In genomic region chr6:37077459-37078296, GRCh38 we compare ENCODE assay signal across 11 cellular contexts.
DNase-seq lines count a peak whose midpoint lies in the region; ATAC-seq and TF ChIP-seq lines count a peak whose summit lies in the region.
"Had no signal": no experiment of that assay in that cellular context is flagged by ENCODE, and none has a peak within 500 bp of the region (broad histone marks: within the 10 kb centered on the region; RNA-seq: fewer than 3 reads in every experiment).

No MANE protein-coding gene starts in this region.

- no peaks in the 10 kb centered on the region for H3K27me3 Mint-ChIP-seq in natural killer cell treated with Interleukin-12 subunit alpha and Interleukin-12 subunit beta and Interleukin-15 and Interleukin-18, amount 100 ng/mL, for 72 hours

- no peak overlapping the region for H3K27ac ChIP-seq in parathyroid adenoma
- H3K27ac ChIP-seq: HL-60 had no signal

- peaks cover 10 to 12% of the 10 kb centered on the region in 2 donors for H3K4me1 Mint-ChIP-seq in natural killer cell treated with Interleukin-12 subunit alpha and Interleukin-12 subunit beta and Interleukin-15 and Interleukin-18, amount 100 ng/mL, for 72 hours (ENCODE audit: low read depth in 2 of 2)

- no peaks in the 10 kb centered on the region for H3K9me3 Mint-ChIP-seq in natural killer cell treated with Interleukin-12 subunit alpha and Interleukin-12 subunit beta and Interleukin-15 and Interleukin-18, amount 100 ng/mL, for 72 hours

- H3K27me3 ChIP-seq in BJ (ENCODE audit: control insufficient read depth, insufficient read depth, low read length) (peaks cover 3% of the 10 kb centered on the region; the same call in 1 of the 2 replicates), parathyroid adenoma (ENCODE audit: control insufficient read depth, insufficient read depth, low read length) (no peaks in the 10 kb centered on the region)

- peak; percentile 94 for DNase-seq in BJ (ENCODE audit: low read depth)
- peak; percentile 82 for DNase-seq in amniotic epithelial cell (ENCODE audit: low read depth)
- peak; percentile 83 for DNase-seq in cardiac septum (ENCODE audit: low spot score)
- DNase-seq in activated CD8-positive, alpha-beta memory T cell treated with anti-CD3 and anti-CD28 coated beads for 24 hours: no peak
- no peak for DNase-seq in NCI-H2081 treated with DMSO at 0.1 percent for 48 hours (lab: John Stamatoyannopoulos, UW)
- no peak for DNase-seq in natural killer cell treated with Interleukin-12 subunit alpha and Interleukin-12 subunit beta and Interleukin-15 and Interleukin-18, amount 100 ng/mL, for 72 hours (ENCODE audit: low spot score)
- DNase-seq: activated CD8-positive, alpha-beta memory T cell treated with anti-CD3 and anti-CD28 coated beads, Interleukin-2, amount 50 U/mL, for 48 hours; COR-L47 had no signal

- POLR2A ChIA-PET in BJ (lab: Charles Lee): interaction anchor here (0.5 to 1.0 kb wide), 2 partner anchors 11 to 86 kb away, joined by 4 read pairs; no protein-coding TSS in a partner anchor

- H3K4me1 ChIP-seq in parathyroid adenoma: no peaks in the 10 kb centered on the region

- no peak overlapping the region for H3K4me3 Mint-ChIP-seq in natural killer cell treated with Interleukin-12 subunit alpha and Interleukin-12 subunit beta and Interleukin-15 and Interleukin-18, amount 100 ng/mL, for 72 hours

- H3K79me2 ChIP-seq in parathyroid adenoma: no peaks in the 10 kb centered on the region

- no peaks in the 10 kb centered on the region for H3K36me3 Mint-ChIP-seq in natural killer cell treated with Interleukin-12 subunit alpha and Interleukin-12 subunit beta and Interleukin-15 and Interleukin-18, amount 100 ng/mL, for 72 hours

- CTCF ChIA-PET in BJ (lab: Yijun Ruan, JAX): interaction anchor here (0.7 to 1.5 kb wide), 5 partner anchors 11 to 93 kb away, joined by 3 to 5 read pairs (median 3); no protein-coding TSS in a partner anchor

- TF ChIP-seq CTCF in BJ (IDR thresholded peaks at IDR 0.05; ENCODE audit: insufficient read depth, low read depth, low read length) (no peak), parathyroid adenoma (IDR thresholded peaks at IDR 0.05) (no peak)

- H3K4me3 ChIP-seq in BJ (ENCODE audit: low read depth, low read length): no peak overlapping the region
- no peak overlapping the region for H3K4me3 ChIP-seq in parathyroid adenoma (ENCODE audit: low read depth, low read length)

- H3K36me3 ChIP-seq in BJ (ENCODE audit: control insufficient read depth, insufficient read depth, low read length) (no peaks in the 10 kb centered on the region), parathyroid adenoma (ENCODE audit: control insufficient read depth, insufficient read depth, low read length) (no peaks in the 10 kb centered on the region)

- H3K27ac Mint-ChIP-seq in natural killer cell treated with Interleukin-12 subunit alpha and Interleukin-12 subunit beta and Interleukin-15 and Interleukin-18, amount 100 ng/mL, for 72 hours: no peak overlapping the region

- H3K9ac ChIP-seq in parathyroid adenoma: no peak overlapping the region

- H3K9me3 ChIP-seq in parathyroid adenoma (ENCODE audit: control insufficient read depth, low read length): no peaks in the 10 kb centered on the region

- intact Hi-C loops in cardiac septum (cut with DNase I): no loop called here

- H2AFZ ChIP-seq in parathyroid adenoma: peak overlapping the region; percentile 38

- no peak for ATAC-seq in GM19023 (IDR thresholded peaks at IDR 0.05; ENCODE audit: unreplicated experiment)
- no peak for ATAC-seq in natural killer cell treated with Interleukin-12 subunit alpha and Interleukin-12 subunit beta and Interleukin-15 and Interleukin-18, amount 100 ng/mL, for 72 hours

- no peak overlapping the region for H3K4me2 ChIP-seq in parathyroid adenoma (ENCODE audit: low read length)

Comparison
In these comparisons a context has a peak if more than half of its experiments do, and no peak if none do; other contexts are left out.
1. DNase-seq: peak in BJ (single experiment), amniotic epithelial cell (single experiment) and cardiac septum (single experiment); none in activated CD8-positive, alpha-beta memory T cell treated with anti-CD3 and anti-CD28 coated beads for 24 hours (single experiment), NCI-H2081 treated with DMSO at 0.1 percent for 48 hours (single experiment) and natural killer cell treated with Interleukin-12 subunit alpha and Interleukin-12 subunit beta and Interleukin-15 and Interleukin-18, amount 100 ng/mL, for 72 hours (single experiment).